ENCODE assay signal across 10 cellular contexts in genomic region chr18:48802543-48803428, GRCh38.
DNase-seq lines count a peak whose midpoint lies in the region; ATAC-seq and FAIRE-seq lines count a peak whose summit lies in the region.
"Had no signal": no experiment of that assay in that cellular context is flagged by ENCODE, and none has a peak within 500 bp of the region (broad histone marks: within the 10 kb centered on the region; RNA-seq: fewer than 3 reads in every experiment).

No MANE protein-coding gene starts in this region.

- H3K9me3 Mint-ChIP-seq in activated naive CD4-positive, alpha-beta T cell treated with anti-CD3 and anti-CD28 coated beads, Interleukin-2, amount 50 U/mL, for 24 hours: no peaks in the 10 kb centered on the region

- H3K27ac Mint-ChIP-seq in activated naive CD4-positive, alpha-beta T cell treated with anti-CD3 and anti-CD28 coated beads, Interleukin-2, amount 50 U/mL, for 24 hours: peak overlapping the region; percentile 43

- DNase-seq in GM19239 (ENCODE audit: insufficient read length, low spot score) (no peak), NCI-H1436 treated with DMSO at 0.1 percent for 48 hours (lab: John Stamatoyannopoulos, UW) (no peak), NCI-H2081 (lab: John Stamatoyannopoulos, UW) (no peak), RPMI8226 (no peak)
- DNase-seq: foreskin keratinocyte, GDM1 had no signal

- H3K27me3 ChIP-seq in layer of hippocampus (ENCODE audit: control insufficient read depth, insufficient read depth, low read length) (no peaks in the 10 kb centered on the region), skeletal muscle tissue (ENCODE audit: control insufficient read depth in 3 of 3, insufficient read depth in 3 of 3, low read length in 3 of 3) (no peaks in the 10 kb centered on the region)
- H3K27me3 ChIP-seq: foreskin keratinocyte had no signal

- H3K4me1 ChIP-seq in skeletal muscle tissue (ENCODE audit: control insufficient read depth in 3 of 3, insufficient read depth in 3 of 3, low read length in 3 of 3): peaks cover 41 to 74% (median 70%) of the 10 kb centered on the region in 3 donors
- H3K4me1 ChIP-seq: foreskin keratinocyte had no signal

- no peaks in the 10 kb centered on the region for H3K36me3 Mint-ChIP-seq in activated naive CD4-positive, alpha-beta T cell treated with anti-CD3 and anti-CD28 coated beads, Interleukin-2, amount 50 U/mL, for 24 hours

- peak overlapping the region in 2 of 3 donors; percentile 14 to 79 for H3K9ac ChIP-seq in skeletal muscle tissue (ENCODE audit: low read depth in 1 of 3, low read length in 3 of 3)

- H3K4me3 ChIP-seq in skeletal muscle tissue (ENCODE audit: low read length in 3 of 3): peak overlapping the region in 1 of 3 donors; percentile 22

- no peak for ATAC-seq in HG03095 (IDR thresholded peaks at IDR 0.05; ENCODE audit: unreplicated experiment)
- ATAC-seq: foreskin keratinocyte had no signal

- H3K27ac ChIP-seq in layer of hippocampus (ENCODE audit: low read depth, low read length) (peak overlapping the region; percentile 79), skeletal muscle tissue (ENCODE audit: low read depth, low read length) (peak overlapping the region; percentile 58)
- H3K27ac ChIP-seq: foreskin keratinocyte had no signal

- peaks cover 60% of the 10 kb centered on the region for H3K4me1 Mint-ChIP-seq in activated naive CD4-positive, alpha-beta T cell treated with anti-CD3 and anti-CD28 coated beads, Interleukin-2, amount 50 U/mL, for 24 hours

- H3K27me3 Mint-ChIP-seq in activated naive CD4-positive, alpha-beta T cell treated with anti-CD3 and anti-CD28 coated beads, Interleukin-2, amount 50 U/mL, for 24 hours: no peaks in the 10 kb centered on the region

- no peaks in the 10 kb centered on the region for H3K9me3 ChIP-seq in skeletal muscle tissue (ENCODE audit: control insufficient read depth in 3 of 3, low read length in 3 of 3)

- no peak overlapping the region for H3K4me3 Mint-ChIP-seq in activated naive CD4-positive, alpha-beta T cell treated with anti-CD3 and anti-CD28 coated beads, Interleukin-2, amount 50 U/mL, for 24 hours

- no peaks in the 10 kb centered on the region for H3K36me3 ChIP-seq in skeletal muscle tissue (ENCODE audit: control insufficient read depth in 3 of 3, insufficient read depth in 3 of 3, low read length in 3 of 3)

- peak; percentile 65 for FAIRE-seq in GM19239 (lab: Jason Lieb, UNC)
